17 cellular contexts compared by ENCODE assay signal in genomic region chr5:78546597-78546996, GRCh38.
DNase-seq lines count a peak whose midpoint lies in the region; ATAC-seq, FAIRE-seq and TF ChIP-seq lines count a peak whose summit lies in the region.
"Had no signal": no experiment of that assay in that cellular context is flagged by ENCODE, and none has a peak within 500 bp of the region (broad histone marks: within the 10 kb centered on the region; RNA-seq: fewer than 3 reads in every experiment).

No MANE protein-coding gene starts in this region.

- H3K9ac ChIP-seq in astrocyte (ENCODE audit: low read length) = peak overlapping the region; percentile 59
- H3K9ac ChIP-seq in skeletal muscle tissue (ENCODE audit: low read depth in 1 of 3, low read length in 3 of 3) = no peak overlapping the region
- no peak overlapping the region for H3K9ac ChIP-seq in trophoblast cell (ENCODE audit: low read length)

- no peak overlapping the region for H4K91ac ChIP-seq in trophoblast cell (ENCODE audit: low read depth, low read length)

- CTCF ChIA-PET in A673 (lab: Charles Lee) = no interaction called here

- peaks cover 11% of the 10 kb centered on the region for H3K4me1 ChIP-seq in A673 (ENCODE audit: insufficient read depth, low read length, poor library complexity, severe bottlenecking)
- H3K4me1 ChIP-seq in astrocyte (ENCODE audit: insufficient read depth, low read length) = peaks cover 43% of the 10 kb centered on the region
- peaks cover 11 to 57% of the 10 kb centered on the region in 2 donors for H3K4me1 ChIP-seq in left lung
- peaks cover 18 to 36% (median 24%) of the 10 kb centered on the region in 3 donors for H3K4me1 ChIP-seq in skeletal muscle tissue (ENCODE audit: control insufficient read depth in 3 of 3, insufficient read depth in 3 of 3, low read length in 3 of 3)
- peaks cover 4 to 11% of the 10 kb centered on the region in 2 experiments for H3K4me1 ChIP-seq in trophoblast cell (ENCODE audit: control insufficient read depth in 1 of 2, insufficient read depth in 2 of 2, low read length in 2 of 2)

- H3K23ac ChIP-seq in trophoblast cell (ENCODE audit: low read length) = no peak overlapping the region

- no peak overlapping the region for H3K4ac ChIP-seq in trophoblast cell (ENCODE audit: low read depth, low read length)

- H3K27me3 Mint-ChIP-seq in astrocyte (ENCODE audit: low read depth, unreplicated experiment) = no peaks in the 10 kb centered on the region
- peaks cover 15% of the 10 kb centered on the region for H3K27me3 Mint-ChIP-seq in activated T-helper 17 cell treated with anti-CD3 and anti-CD28 coated beads, Interleukin-2, amount 50 U/mL, for 72 hours
- H3K27me3 Mint-ChIP-seq: activated naive CD8-positive, alpha-beta T cell treated with anti-CD3 and anti-CD28 coated beads, Interleukin-2, amount 50 U/mL, for 24 hours had no signal

- no peak for ATAC-seq in left lung
- ATAC-seq in activated T-helper 17 cell treated with anti-CD3 and anti-CD28 coated beads, Interleukin-2, amount 50 U/mL, for 72 hours (replicated peaks) = no peak
- no peak for ATAC-seq in GM21786 (IDR thresholded peaks at IDR 0.05; ENCODE audit: unreplicated experiment)
- ATAC-seq: activated naive CD8-positive, alpha-beta T cell treated with anti-CD3 and anti-CD28 coated beads, Interleukin-2, amount 50 U/mL, for 24 hours; stimulated activated effector memory CD8-positive, alpha-beta T cell treated with anti-CD3 and anti-CD28 coated beads, Interleukin-12 subunit alpha, Interleukin-12 subunit beta, amount 100 ng/mL, for 72 hours had no signal

- no peaks in the 10 kb centered on the region for H3K9me3 Mint-ChIP-seq in astrocyte (ENCODE audit: unreplicated experiment)
- H3K9me3 Mint-ChIP-seq in activated T-helper 17 cell treated with anti-CD3 and anti-CD28 coated beads, Interleukin-2, amount 50 U/mL, for 72 hours = no peaks in the 10 kb centered on the region
- H3K9me3 Mint-ChIP-seq: activated naive CD8-positive, alpha-beta T cell treated with anti-CD3 and anti-CD28 coated beads, Interleukin-2, amount 50 U/mL, for 24 hours; stimulated activated effector memory CD8-positive, alpha-beta T cell treated with anti-CD3 and anti-CD28 coated beads, Interleukin-12 subunit alpha, Interleukin-12 subunit beta, amount 100 ng/mL, for 72 hours had no signal

- H3K27ac Mint-ChIP-seq in astrocyte (ENCODE audit: unreplicated experiment) = no peak overlapping the region
- no peak overlapping the region for H3K27ac Mint-ChIP-seq in activated T-helper 17 cell treated with anti-CD3 and anti-CD28 coated beads, Interleukin-2, amount 50 U/mL, for 72 hours
- H3K27ac Mint-ChIP-seq: activated naive CD8-positive, alpha-beta T cell treated with anti-CD3 and anti-CD28 coated beads, Interleukin-2, amount 50 U/mL, for 24 hours; stimulated activated effector memory CD8-positive, alpha-beta T cell treated with anti-CD3 and anti-CD28 coated beads, Interleukin-12 subunit alpha, Interleukin-12 subunit beta, amount 100 ng/mL, for 72 hours had no signal

- H2AFZ ChIP-seq in astrocyte (ENCODE audit: low read depth, low read length) = no peak overlapping the region
- no peak overlapping the region for H2AFZ ChIP-seq in trophoblast cell (ENCODE audit: insufficient read depth, low read length, poor library complexity)

- H3K18ac ChIP-seq in trophoblast cell (ENCODE audit: low read length) = no peak overlapping the region

- POLR2A ChIA-PET in A673 (lab: Charles Lee; ENCODE audit: low non-redundant PET) = no interaction called here

- H3K4me3 Mint-ChIP-seq in astrocyte (ENCODE audit: unreplicated experiment) = no peak overlapping the region
- no peak overlapping the region for H3K4me3 Mint-ChIP-seq in activated T-helper 17 cell treated with anti-CD3 and anti-CD28 coated beads, Interleukin-2, amount 50 U/mL, for 72 hours
- H3K4me3 Mint-ChIP-seq: activated naive CD8-positive, alpha-beta T cell treated with anti-CD3 and anti-CD28 coated beads, Interleukin-2, amount 50 U/mL, for 24 hours; nephron; stimulated activated effector memory CD8-positive, alpha-beta T cell treated with anti-CD3 and anti-CD28 coated beads, Interleukin-12 subunit alpha, Interleukin-12 subunit beta, amount 100 ng/mL, for 72 hours had no signal

- H2BK5ac ChIP-seq in trophoblast cell (ENCODE audit: low read depth, low read length, poor library complexity) = no peak overlapping the region

- intact Hi-C loops in A673 (cut with micrococcal nuclease; ENCODE audit: unreplicated experiment) (loop anchor here (1.0 kb wide), 1 partner anchor 53 kb away; no protein-coding TSS in a partner anchor), left lung (cut with DNase I) (no loop called here)

- no peak overlapping the region for H2BK12ac ChIP-seq in trophoblast cell (ENCODE audit: low read length)

- DNase-seq in A673 (ENCODE audit: low spot score) (no peak), astrocyte (ENCODE audit: low read depth) (no peak), left lung (no peak), SW 1271 (lab: John Stamatoyannopoulos, UW) (no peak), trophoblast cell (no peak)
- DNase-seq: activated naive CD8-positive, alpha-beta T cell treated with anti-CD3 and anti-CD28 coated beads, Interleukin-2, amount 50 U/mL, for 24 hours; erythroblast; hypothalamus; KG1; NCI-H1105 treated with DMSO at 0.1 percent for 48 hours; SHP77 treated with DMSO at 0.1 percent for 48 hours had no signal

- H3K36me3 ChIP-seq in A673 (ENCODE audit: insufficient read depth, low read length, poor library complexity, severe bottlenecking) (no peaks in the 10 kb centered on the region), astrocyte (ENCODE audit: insufficient read depth, low read length) (no peaks in the 10 kb centered on the region), left lung (no peaks in the 10 kb centered on the region), skeletal muscle tissue (ENCODE audit: control insufficient read depth in 3 of 3, insufficient read depth in 3 of 3, low read length in 3 of 3) (no peaks in the 10 kb centered on the region), trophoblast cell (ENCODE audit: control insufficient read depth in 1 of 2, insufficient read depth in 2 of 2, low read length in 2 of 2) (peaks cover 6 to 7% of the 10 kb centered on the region in 2 experiments)

- no CpG with 5 or more reads among the region's 4 CpGs for WGBS in trophoblast cell (ENCODE audit: extremely low coverage, insufficient coverage, insufficient read length)

- H4K8ac ChIP-seq in trophoblast cell (ENCODE audit: low read depth, low read length) = no peak overlapping the region

- peaks cover 17% of the 10 kb centered on the region for H3K36me3 Mint-ChIP-seq in astrocyte (ENCODE audit: low read depth, unreplicated experiment)
- no peaks in the 10 kb centered on the region for H3K36me3 Mint-ChIP-seq in activated T-helper 17 cell treated with anti-CD3 and anti-CD28 coated beads, Interleukin-2, amount 50 U/mL, for 72 hours (ENCODE audit: low read depth)
- H3K36me3 Mint-ChIP-seq: stimulated activated effector memory CD8-positive, alpha-beta T cell treated with anti-CD3 and anti-CD28 coated beads, Interleukin-12 subunit alpha, Interleukin-12 subunit beta, amount 100 ng/mL, for 72 hours had no signal

- H4K20me1 ChIP-seq in astrocyte (ENCODE audit: insufficient read depth, low read length) = no peaks in the 10 kb centered on the region

- peaks cover 27% of the 10 kb centered on the region for H3K4me1 Mint-ChIP-seq in astrocyte (ENCODE audit: low read depth, unreplicated experiment)
- H3K4me1 Mint-ChIP-seq in activated T-helper 17 cell treated with anti-CD3 and anti-CD28 coated beads, Interleukin-2, amount 50 U/mL, for 72 hours = no peaks in the 10 kb centered on the region
- H3K4me1 Mint-ChIP-seq: activated naive CD8-positive, alpha-beta T cell treated with anti-CD3 and anti-CD28 coated beads, Interleukin-2, amount 50 U/mL, for 24 hours had no signal

- no peak overlapping the region for H2AK5ac ChIP-seq in trophoblast cell (ENCODE audit: low read length)

- H3K27me3 ChIP-seq in A673 (replicated peaks; ENCODE audit: insufficient read depth, low read depth, low read length, poor library complexity) (no peaks in the 10 kb centered on the region), astrocyte (ENCODE audit: insufficient read depth, low read length) (no peaks in the 10 kb centered on the region), left lung (no peaks in the 10 kb centered on the region), skeletal muscle tissue (ENCODE audit: control insufficient read depth in 3 of 3, insufficient read depth in 3 of 3, low read length in 3 of 3) (no peaks in the 10 kb centered on the region), trophoblast cell (ENCODE audit: insufficient read depth, low read length) (no peaks in the 10 kb centered on the region)

- TF ChIP-seq CTCF in A673 (conservative IDR thresholded peaks at IDR 0.05; ENCODE audit: low read depth, low read length) (no peak), astrocyte (IDR thresholded peaks at IDR 0.05; ENCODE audit: insufficient read depth, low read depth, low read length) (no peak), left lung (IDR thresholded peaks at IDR 0.05) (no peak)

- no TSS peak for BruUV-seq in A673 (replicated peaks; lab: Mats Ljungman, UMichigan)

- H3K79me2 ChIP-seq in astrocyte (ENCODE audit: insufficient read depth, low read length) (peaks cover 30% of the 10 kb centered on the region), trophoblast cell (ENCODE audit: control insufficient read depth, insufficient read depth, low read length, poor library complexity) (peaks cover 4% of the 10 kb centered on the region)

- no peak overlapping the region for H4K12ac ChIP-seq in trophoblast cell (ENCODE audit: low read depth, low read length)

- H3K79me1 ChIP-seq in trophoblast cell (ENCODE audit: low read length) = no peaks in the 10 kb centered on the region

- H2BK120ac ChIP-seq in trophoblast cell (ENCODE audit: insufficient read depth, low read length, poor library complexity) = no peak overlapping the region

- H3K9me3 ChIP-seq in A673 (ENCODE audit: low read depth, low read length, poor library complexity, severe bottlenecking) (no peaks in the 10 kb centered on the region), astrocyte (ENCODE audit: insufficient read depth, low read depth, low read length) (no peaks in the 10 kb centered on the region), left lung (no peaks in the 10 kb centered on the region), skeletal muscle tissue (ENCODE audit: control insufficient read depth in 3 of 3, low read length in 3 of 3) (no peaks in the 10 kb centered on the region), trophoblast cell (ENCODE audit: insufficient read depth, low read depth, low read length) (no peaks in the 10 kb centered on the region)

- no peak overlapping the region for H3K4me3 ChIP-seq in A673 (ENCODE audit: low read depth, low read length, poor library complexity, severe bottlenecking)
- H3K4me3 ChIP-seq in astrocyte (ENCODE audit: insufficient read depth, low read depth, low read length) = no peak overlapping the region
- no peak overlapping the region for H3K4me3 ChIP-seq in left lung
- no peak overlapping the region for H3K4me3 ChIP-seq in skeletal muscle tissue (ENCODE audit: low read length in 3 of 3)
- no peak overlapping the region for H3K4me3 ChIP-seq in trophoblast cell (ENCODE audit: low read depth, low read length)

- FAIRE-seq in astrocyte (lab: Jason Lieb, UNC) = no peak
- FAIRE-seq: GM12891 had no signal

- H3K14ac ChIP-seq in trophoblast cell (ENCODE audit: low read length) = no peak overlapping the region

- peak overlapping the region; percentile 55 for H3K27ac ChIP-seq in A673 (ENCODE audit: low read depth, low read length, poor library complexity, severe bottlenecking)
- H3K27ac ChIP-seq in astrocyte (ENCODE audit: low read depth, low read length) = peak overlapping the region; percentile 74
- peak overlapping the region; percentile 77 to 83 for H3K27ac ChIP-seq in left lung
- peak overlapping the region; percentile 82 for H3K27ac ChIP-seq in skeletal muscle tissue (ENCODE audit: low read depth, low read length)
- no peak overlapping the region for H3K27ac ChIP-seq in trophoblast cell (ENCODE audit: low read depth, low read length)

- H3K4me2 ChIP-seq in astrocyte (ENCODE audit: low read length) (no peak overlapping the region), trophoblast cell (ENCODE audit: low read length) (no peak overlapping the region)
